8 cellular contexts compared by ENCODE assay signal in genomic region chr2:168490015-168490874, GRCh38. TPM values are rescaled to one million over a fixed set of nuclear protein-coding genes. Genes with fewer than 3 reads are reported as not detected.
DNase-seq lines count a peak whose midpoint lies in the region; ATAC-seq, FAIRE-seq and TF ChIP-seq lines count a peak whose summit lies in the region.

No MANE protein-coding gene starts in this region.

- no peak for TF ChIP-seq EP300 in A549 (IDR thresholded peaks at IDR 0.05)

- peak overlapping the region; percentile 4 for H3K56ac ChIP-seq in mesendoderm (ENCODE audit: low read length)

- POLR2A ChIA-PET in A549 (lab: Yijun Ruan, JAX): no interaction called here

- peak overlapping the region; percentile 91 for H3K4ac ChIP-seq in mesendoderm (ENCODE audit: low read depth, low read length)

- no peak for FAIRE-seq in A549 (lab: Jason Lieb, UNC)

- H3K27me3 ChIP-seq in mesendoderm (ENCODE audit: insufficient read depth, low read length, poor library complexity): no peaks in the 10 kb centered on the region
- no peaks in the 10 kb centered on the region for H3K27me3 ChIP-seq in vagina

- no peak overlapping the region for H2AK5ac ChIP-seq in mesendoderm (ENCODE audit: low read length)

- H3K18ac ChIP-seq in mesendoderm (ENCODE audit: low read length): peak overlapping the region; percentile 96

- H3K79me2 ChIP-seq in mesendoderm (ENCODE audit: control insufficient read depth, insufficient read depth, low read length): peaks cover 2% of the 10 kb centered on the region

- no peak overlapping the region for H4K8ac ChIP-seq in mesendoderm (ENCODE audit: low read depth, low read length)

- H3K9me3 ChIP-seq in A549 (no peaks in the 10 kb centered on the region), vagina (no peaks in the 10 kb centered on the region)

- DNase-seq in A549 (ENCODE audit: low read depth in 1 of 2, low spot score in 1 of 2) (peak; percentile 6 to 38), RPMI8226 (peak; percentile 74), cardiac fibroblast (ENCODE audit: low read depth in 2 of 2) (peak; percentile 63 to 90), mesendoderm (peak; percentile 48), vagina (ENCODE audit: extremely low spot score in 2 of 2) (no peak), 8988T (no peak)

- peak; percentile 82 to 84 for ATAC-seq in A549
- peak; percentile 95 for ATAC-seq in GM18907 (IDR thresholded peaks at IDR 0.05; ENCODE audit: unreplicated experiment)
- ATAC-seq in HG03060 (IDR thresholded peaks at IDR 0.05; ENCODE audit: low read depth, unreplicated experiment): peak; percentile 96

- TF ChIP-seq CTCF in A549 (IDR thresholded peaks at IDR 0.05) (no peak), cardiac fibroblast (IDR thresholded peaks at IDR 0.05; ENCODE audit: low read depth, low read length) (no peak), vagina (IDR thresholded peaks at IDR 0.05) (no peak)

- 23% methylated on average over 7 of the region's 7 CpGs for WGBS in A549 (ENCODE audit: missing lambda C conversion rate)
- no CpG with 5 or more reads among the region's 7 CpGs for WGBS in mesendoderm (ENCODE audit: extremely low coverage, insufficient coverage, low lambda C conversion rate)

- H2BK120ac ChIP-seq in mesendoderm (ENCODE audit: low read depth, low read length): peak overlapping the region; percentile 37

- H2BK5ac ChIP-seq in mesendoderm (ENCODE audit: low read length): no peak overlapping the region

- peak overlapping the region; percentile 92 for H2BK15ac ChIP-seq in mesendoderm (replicated peaks; ENCODE audit: low read depth)

- H3K4me1 ChIP-seq in A549 (peaks cover 23% of the 10 kb centered on the region; the same call in 2 of the 3 replicates), mesendoderm (ENCODE audit: control insufficient read depth, low read depth, low read length) (peaks cover 2% of the 10 kb centered on the region), vagina (peaks cover 16% of the 10 kb centered on the region)

- no peak for TF ChIP-seq POLR2A in A549 (IDR thresholded peaks at IDR 0.05; ENCODE audit: low read length)
- TF ChIP-seq POLR2A in vagina (IDR thresholded peaks at IDR 0.05): no peak

- peak overlapping the region; percentile 64 to 87 for H3K27ac ChIP-seq in A549
- H3K27ac ChIP-seq in mesendoderm (ENCODE audit: low read depth, low read length): peak overlapping the region; percentile 19
- peak overlapping the region; percentile 3 for H3K27ac ChIP-seq in vagina

- H3K36me3 ChIP-seq in mesendoderm (ENCODE audit: control insufficient read depth, insufficient read depth, low read length) (no peaks in the 10 kb centered on the region), vagina (no peaks in the 10 kb centered on the region)

- H3K4me2 ChIP-seq in A549 (peak overlapping the region; percentile 62), mesendoderm (ENCODE audit: low read length) (no peak overlapping the region)

- CTCF ChIA-PET in A549 (lab: Yijun Ruan, JAX): interaction anchor here (0.7 kb wide), 1 partner anchor 22 kb away, joined by 3 read pairs; no protein-coding TSS in a partner anchor

- H3K9ac ChIP-seq in mesendoderm (ENCODE audit: low read length): no peak overlapping the region

- no peak for TF ChIP-seq RAD21 in A549 (conservative IDR thresholded peaks at IDR 0.05 in 1 of 2, IDR thresholded peaks at IDR 0.05 in 1 of 2)

- H3K79me1 ChIP-seq in mesendoderm (ENCODE audit: low read length): peaks cover under 1% of the 10 kb centered on the region

- peak overlapping the region; percentile 20; the same call in 2 of the 3 replicates for H3K4me3 ChIP-seq in A549
- peak overlapping the region in 1 of 2 donors; percentile 21 for H3K4me3 ChIP-seq in cardiac fibroblast (replicated peaks in 1 of 2; ENCODE audit: low read depth in 2 of 2, low read length in 2 of 2)
- H3K4me3 ChIP-seq in mesendoderm (ENCODE audit: low read length): no peak overlapping the region
- no peak overlapping the region for H3K4me3 ChIP-seq in vagina

- H4K5ac ChIP-seq in mesendoderm (ENCODE audit: low read length): no peak overlapping the region

- H3K23ac ChIP-seq in mesendoderm (ENCODE audit: low read length): no peak overlapping the region

- intact Hi-C loops in vagina (cut with DNase I): no loop called here

TF ChIP-seq in A549, 52 proteins besides CTCF, POLR2A, EP300 and RAD21:
- TF ChIP-seq EHF (CRISPR knock-in tag; IDR thresholded peaks at IDR 0.05): no peak
- 0 out of 4 replicates have a peak, but pooled peaks of 1 of the 2 experiments have one; percentile 11 for TF ChIP-seq CEBPB (IDR thresholded peaks at IDR 0.05)
- peak; percentile 74 for TF ChIP-seq MAFK (IDR thresholded peaks at IDR 0.05; ENCODE audit: partially characterized antibody)
- TF ChIP-seq CBX8 (IDR thresholded peaks at IDR 0.05): no peak
- no peak for TF ChIP-seq MAX (IDR thresholded peaks at IDR 0.05)

RNA-seq across cellular contexts. Expression of gene CERS6, which starts 34.2 kb away (rescaled TPM):
- 16.9 and 19.0 TPM in 2 replicates for polyA plus RNA-seq in A549 (2011; rRNA removed)
- polyA plus RNA-seq in A549 (2012; cell fraction: cytosol; rRNA removed): 2.9 and 3.7 TPM in 2 replicates
- polyA plus RNA-seq in A549 (2012; cell fraction: nucleus; rRNA removed): 1.7 and 3.2 TPM in 2 replicates
- 10.9 to 12.0 TPM (median 11.6 TPM) in 3 replicates for polyA plus RNA-seq in A549 (2017; fragmentation: RNase III; extraction: RNeasy Plus Mini Kit Qiagen cat#74134 plus additional on column Dnase treatment)
- polyA minus RNA-seq in A549 (2011; rRNA and poly(A)+ RNA removed): 12.8 and 13.0 TPM in 2 replicates
- 19.8 TPM for polyA plus RNA-seq in mesendoderm (2013, experiment 1 of 2)
- polyA plus RNA-seq in mesendoderm (2013, experiment 2 of 2): 19.5 TPM
- 27.7 TPM for total RNA-seq in vagina

Comparison
In these comparisons a context has a peak if more than half of its experiments do, and no peak if none do; other contexts are left out.
1. DNase-seq: peak in A549 (2 of 2), RPMI8226 (single experiment), cardiac fibroblast (2 of 2) and mesendoderm (single experiment); none in vagina (0 of 2) and 8988T (single experiment).
2. H3K27ac ChIP-seq: peak in every context shown above with its lines; median percentile 76 in A549; 19 in mesendoderm; 3 in vagina.
3. Peak in every context shown above with its lines, with median percentiles within 50 percentile points of each other: ATAC-seq.